Comparison of ENCODE assay signal across 25 cellular contexts in the genomic region with DNA sequence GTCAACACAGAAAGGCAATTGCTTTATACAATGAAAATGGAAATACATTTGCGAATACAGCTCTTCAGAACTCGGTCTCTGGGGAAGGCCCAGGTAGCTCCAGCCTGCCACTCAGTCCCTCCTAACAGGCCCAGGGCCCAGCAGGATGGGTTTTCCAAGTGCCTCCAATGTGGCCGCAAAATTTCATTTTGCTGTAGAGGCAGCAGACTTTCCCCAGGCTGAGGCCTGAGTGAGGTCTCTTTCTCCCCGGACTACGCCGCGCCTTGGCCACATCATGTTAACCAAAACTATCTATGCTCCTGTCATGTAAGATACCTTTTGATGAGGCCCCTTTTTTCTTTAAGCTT.
"Had no signal": no experiment of that assay in that cellular context is flagged by ENCODE, and none has a peak within 500 bp of the region (broad histone marks: within the 10 kb centered on the region; RNA-seq: fewer than 3 reads in every experiment).

No MANE protein-coding gene starts in this region.

- H3K36me3 ChIP-seq: ascending aorta, breast epithelium had no signal

- H3K36me3 Mint-ChIP-seq: activated naive CD4-positive, alpha-beta T cell treated with anti-CD3 and anti-CD28 coated beads, Interleukin-2, amount 50 U/mL, for 24 hours; activated naive CD8-positive, alpha-beta T cell treated with anti-CD3 and anti-CD28 coated beads, Interleukin-2, amount 10 ng/mL, durations not matched to agents 7 days and 5 days had no signal

- H3K9me3 Mint-ChIP-seq: activated CD4-positive, alpha-beta T cell treated with anti-CD3 and anti-CD28 coated beads, Interleukin-2, amount 10 ng/mL, durations not matched to agents 24 days and 14 days; activated CD8-positive, alpha-beta T cell treated with anti-CD3 and anti-CD28 coated beads for 36 hours; activated naive CD8-positive, alpha-beta T cell treated with anti-CD3 and anti-CD28 coated beads, Interleukin-2, amount 10 ng/mL, durations not matched to agents 7 days and 5 days; activated T-cell treated with anti-CD3 and anti-CD28 coated beads, Interleukin-2, amount 50 U/mL, for 24 hours; activated T-helper 2 cell treated with anti-CD3 and anti-CD28 coated beads, Interferon-gamma antibody, Interleukin-2, Interleukin-4, amounts not matched to agents 10 μg/mL and 5 μg/mL and 100 μg/mL, durations not matched to agents 14 hours and 24 hours and 36 hours had no signal

- DNase-seq: activated CD4-positive, alpha-beta T cell treated with anti-CD3 and anti-CD28 coated beads, Interleukin-2, amount 10 ng/mL, durations not matched to agents 24 days and 14 days; activated CD4-positive, alpha-beta T cell treated with anti-CD3 and anti-CD28 coated beads, Interleukin-2, amount 50 U/mL, for 4 hours; activated CD8-positive, alpha-beta T cell treated with anti-CD3 and anti-CD28 coated beads for 36 hours; activated gamma-delta T cell; activated naive CD4-positive, alpha-beta T cell treated with Interleukin-2 at 50 U/mL for 16 hours; activated naive CD8-positive, alpha-beta T cell treated with anti-CD3 and anti-CD28 coated beads, Interleukin-2, amount 10 ng/mL, durations not matched to agents 7 days and 5 days; activated T-cell treated with anti-CD3 and anti-CD28 coated beads, Interleukin-2, amount 50 U/mL, for 24 hours; MV-4-11; NCI-H1436 treated with DMSO at 0.1 percent for 48 hours; NCI-H1694 treated with DMSO at 0.1 percent for 48 hours; NCI-H2029; NCI-H2171 treated with DMSO at 0.1 percent for 48 hours; NCI-H226; NCI-H446 treated with DMSO at 0.1 percent for 48 hours; NCI-H69; PC-9; SIG-M5; T-helper 1 cell; T-helper 9 cell had no signal

- H3K27me3 ChIP-seq: ascending aorta had no signal

- H3K4me3 Mint-ChIP-seq: activated CD4-positive, alpha-beta T cell treated with anti-CD3 and anti-CD28 coated beads, Interleukin-2, amount 10 ng/mL, durations not matched to agents 24 days and 14 days; activated CD8-positive, alpha-beta T cell treated with anti-CD3 and anti-CD28 coated beads for 36 hours; activated naive CD4-positive, alpha-beta T cell treated with anti-CD3 and anti-CD28 coated beads, Interleukin-2, amount 50 U/mL, for 24 hours; activated naive CD8-positive, alpha-beta T cell treated with anti-CD3 and anti-CD28 coated beads, Interleukin-2, amount 10 ng/mL, durations not matched to agents 7 days and 5 days; activated T-cell treated with anti-CD3 and anti-CD28 coated beads, Interleukin-2, amount 50 U/mL, for 24 hours had no signal

- H3K4me3 ChIP-seq: ascending aorta, breast epithelium, PC-9 had no signal

- ATAC-seq: activated CD8-positive, alpha-beta T cell treated with anti-CD3 and anti-CD28 coated beads for 36 hours; Right ventricle myocardium inferior; SK-N-SH treated with all-trans-retinoic acid at 6 μM for 48 hours had no signal

- H3K4me1 Mint-ChIP-seq: activated naive CD4-positive, alpha-beta T cell treated with anti-CD3 and anti-CD28 coated beads, Interleukin-2, amount 50 U/mL, for 24 hours; activated naive CD8-positive, alpha-beta T cell treated with anti-CD3 and anti-CD28 coated beads, Interleukin-2, amount 10 ng/mL, durations not matched to agents 7 days and 5 days had no signal

- H3K27ac Mint-ChIP-seq: activated CD4-positive, alpha-beta T cell treated with anti-CD3 and anti-CD28 coated beads, Interleukin-2, amount 10 ng/mL, durations not matched to agents 24 days and 14 days; activated CD8-positive, alpha-beta T cell treated with anti-CD3 and anti-CD28 coated beads for 36 hours; activated naive CD4-positive, alpha-beta T cell treated with anti-CD3 and anti-CD28 coated beads, Interleukin-2, amount 50 U/mL, for 24 hours; activated naive CD8-positive, alpha-beta T cell treated with anti-CD3 and anti-CD28 coated beads, Interleukin-2, amount 10 ng/mL, durations not matched to agents 7 days and 5 days; activated T-cell treated with anti-CD3 and anti-CD28 coated beads, Interleukin-2, amount 50 U/mL, for 24 hours; activated T-helper 2 cell treated with anti-CD3 and anti-CD28 coated beads, Interferon-gamma antibody, Interleukin-2, Interleukin-4, amounts not matched to agents 10 μg/mL and 5 μg/mL and 100 μg/mL, durations not matched to agents 14 hours and 24 hours and 36 hours had no signal
